Comparison of ENCODE assay signal across 19 cellular contexts in the genomic region with DNA sequence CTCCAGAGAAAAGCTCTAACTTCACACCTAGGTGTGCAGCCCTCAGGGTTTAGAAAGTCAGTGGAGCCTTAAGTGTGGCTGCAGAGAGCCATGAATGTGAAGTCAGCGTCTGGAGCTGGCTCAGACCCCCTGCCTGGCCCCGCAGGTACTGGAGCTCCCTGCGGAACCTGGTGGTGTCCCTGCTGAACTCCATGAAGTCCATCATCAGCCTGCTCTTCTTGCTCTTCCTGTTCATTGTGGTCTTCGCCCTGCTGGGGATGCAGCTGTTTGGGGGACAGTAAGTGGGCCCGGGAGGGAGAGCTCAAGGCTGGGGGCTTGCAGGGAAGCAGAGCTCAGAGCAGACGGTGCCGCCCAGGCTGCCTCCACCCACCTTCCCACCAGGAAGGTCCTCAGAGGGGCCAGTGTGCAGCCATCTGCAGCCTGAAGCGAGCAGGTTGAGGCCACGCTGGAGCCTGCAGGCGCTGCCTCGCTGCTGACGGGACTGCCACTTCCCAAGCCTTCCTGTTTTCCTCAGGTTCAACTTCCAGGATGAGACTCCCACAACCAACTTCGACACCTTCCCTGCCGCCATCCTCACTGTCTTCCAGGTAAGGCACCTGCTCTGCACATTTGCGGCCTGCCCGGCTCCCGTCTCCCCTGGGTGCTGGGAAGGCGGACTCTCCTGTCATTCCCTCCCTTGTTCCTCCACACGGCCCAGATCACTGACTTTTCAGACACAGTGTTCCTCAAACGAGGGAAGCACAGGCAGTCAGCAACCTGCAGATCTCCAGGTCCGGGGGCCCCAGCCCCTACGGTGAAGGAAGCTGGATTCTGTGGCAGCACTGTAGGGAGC.
"Had no signal": no experiment of that assay in that cellular context is flagged by ENCODE, and none has a peak within 500 bp of the region (broad histone marks: within the 10 kb centered on the region; RNA-seq: fewer than 3 reads in every experiment).

No MANE protein-coding gene starts in this region.

- H3K4me2 ChIP-seq: smooth muscle cell had no signal

- H3K4me3 ChIP-seq: ascending aorta, breast epithelium, esophagus squamous epithelium, smooth muscle cell, stomach, thoracic aorta had no signal

- H3K4me1 ChIP-seq: ascending aorta, breast epithelium, stomach had no signal

- ATAC-seq: activated CD4-positive, alpha-beta T cell treated with anti-CD3 and anti-CD28 coated beads for 36 hours; activated CD8-positive, alpha-beta memory T cell treated with anti-CD3 and anti-CD28 coated beads, Interleukin-2, amount 10 ng/mL, durations not matched to agents 7 days and 5 days; left colon; naive thymus-derived CD4-positive, alpha-beta T cell; sciatic nerve; SK-N-SH treated with all-trans-retinoic acid at 6 μM for 48 hours; stimulated activated effector memory CD8-positive, alpha-beta T cell treated with anti-CD3 and anti-CD28 coated beads, Interleukin-12 subunit alpha, Interleukin-12 subunit beta, amount 100 ng/mL, for 72 hours; WTC11 had no signal

- H3K27ac ChIP-seq: ascending aorta, breast epithelium, esophagus squamous epithelium, stomach, thoracic aorta had no signal

- H3K36me3 ChIP-seq: ascending aorta, breast epithelium, esophagus squamous epithelium, stomach, thoracic aorta had no signal

- H3K9me3 ChIP-seq: ascending aorta, breast epithelium, esophagus squamous epithelium, stomach, thoracic aorta had no signal

- H3K27me3 ChIP-seq: ascending aorta had no signal

- DNase-seq: activated CD4-positive, alpha-beta memory T cell treated with anti-CD3 and anti-CD28 coated beads, Interleukin-2, amount 10 ng/mL, durations not matched to agents 7 days and 5 days; activated CD4-positive, alpha-beta T cell treated with anti-CD3 and anti-CD28 coated beads for 36 hours; activated CD8-positive, alpha-beta memory T cell treated with anti-CD3 and anti-CD28 coated beads, Interleukin-2, amount 10 ng/mL, durations not matched to agents 7 days and 5 days; cerebellar nuclear complex; effector memory CD4-positive, alpha-beta T cell; esophagus squamous epithelium; hippocampal formation; left colon; naive thymus-derived CD4-positive, alpha-beta T cell; stimulated activated CD4-positive, alpha-beta T cell treated with anti-CD3 and anti-CD28 coated beads, Interleukin-4, amount 100 ng/mL, for 24 hours; stomach had no signal
